1 cellular context compared by ENCODE assay signal in the genomic region with DNA sequence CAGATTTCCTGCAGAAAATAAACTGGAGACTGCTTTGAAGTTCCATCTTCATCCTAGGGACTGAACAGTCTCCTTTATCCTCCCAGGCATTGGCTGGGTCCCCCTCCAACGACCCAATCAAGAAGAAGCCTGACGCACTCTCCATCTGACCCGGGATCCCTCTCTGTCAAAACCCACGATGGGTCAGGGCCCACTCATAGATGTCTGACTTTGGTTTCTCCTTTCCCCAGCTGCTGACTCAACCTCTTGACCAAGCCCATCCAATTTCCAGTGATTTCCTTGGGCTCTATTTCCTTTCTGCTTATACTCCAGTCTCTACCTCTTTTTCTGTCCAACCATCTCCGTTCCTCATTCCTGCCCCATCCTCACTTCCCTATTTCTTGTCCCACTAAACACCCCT.
TF ChIP-seq lines count a peak whose summit lies in the region.

No MANE protein-coding gene starts in this region.

TF ChIP-seq in GM23338, 12 proteins besides CTCF, POLR2A, EP300 and RAD21 (continued from another document):
- TF ChIP-seq, protein P1, sequence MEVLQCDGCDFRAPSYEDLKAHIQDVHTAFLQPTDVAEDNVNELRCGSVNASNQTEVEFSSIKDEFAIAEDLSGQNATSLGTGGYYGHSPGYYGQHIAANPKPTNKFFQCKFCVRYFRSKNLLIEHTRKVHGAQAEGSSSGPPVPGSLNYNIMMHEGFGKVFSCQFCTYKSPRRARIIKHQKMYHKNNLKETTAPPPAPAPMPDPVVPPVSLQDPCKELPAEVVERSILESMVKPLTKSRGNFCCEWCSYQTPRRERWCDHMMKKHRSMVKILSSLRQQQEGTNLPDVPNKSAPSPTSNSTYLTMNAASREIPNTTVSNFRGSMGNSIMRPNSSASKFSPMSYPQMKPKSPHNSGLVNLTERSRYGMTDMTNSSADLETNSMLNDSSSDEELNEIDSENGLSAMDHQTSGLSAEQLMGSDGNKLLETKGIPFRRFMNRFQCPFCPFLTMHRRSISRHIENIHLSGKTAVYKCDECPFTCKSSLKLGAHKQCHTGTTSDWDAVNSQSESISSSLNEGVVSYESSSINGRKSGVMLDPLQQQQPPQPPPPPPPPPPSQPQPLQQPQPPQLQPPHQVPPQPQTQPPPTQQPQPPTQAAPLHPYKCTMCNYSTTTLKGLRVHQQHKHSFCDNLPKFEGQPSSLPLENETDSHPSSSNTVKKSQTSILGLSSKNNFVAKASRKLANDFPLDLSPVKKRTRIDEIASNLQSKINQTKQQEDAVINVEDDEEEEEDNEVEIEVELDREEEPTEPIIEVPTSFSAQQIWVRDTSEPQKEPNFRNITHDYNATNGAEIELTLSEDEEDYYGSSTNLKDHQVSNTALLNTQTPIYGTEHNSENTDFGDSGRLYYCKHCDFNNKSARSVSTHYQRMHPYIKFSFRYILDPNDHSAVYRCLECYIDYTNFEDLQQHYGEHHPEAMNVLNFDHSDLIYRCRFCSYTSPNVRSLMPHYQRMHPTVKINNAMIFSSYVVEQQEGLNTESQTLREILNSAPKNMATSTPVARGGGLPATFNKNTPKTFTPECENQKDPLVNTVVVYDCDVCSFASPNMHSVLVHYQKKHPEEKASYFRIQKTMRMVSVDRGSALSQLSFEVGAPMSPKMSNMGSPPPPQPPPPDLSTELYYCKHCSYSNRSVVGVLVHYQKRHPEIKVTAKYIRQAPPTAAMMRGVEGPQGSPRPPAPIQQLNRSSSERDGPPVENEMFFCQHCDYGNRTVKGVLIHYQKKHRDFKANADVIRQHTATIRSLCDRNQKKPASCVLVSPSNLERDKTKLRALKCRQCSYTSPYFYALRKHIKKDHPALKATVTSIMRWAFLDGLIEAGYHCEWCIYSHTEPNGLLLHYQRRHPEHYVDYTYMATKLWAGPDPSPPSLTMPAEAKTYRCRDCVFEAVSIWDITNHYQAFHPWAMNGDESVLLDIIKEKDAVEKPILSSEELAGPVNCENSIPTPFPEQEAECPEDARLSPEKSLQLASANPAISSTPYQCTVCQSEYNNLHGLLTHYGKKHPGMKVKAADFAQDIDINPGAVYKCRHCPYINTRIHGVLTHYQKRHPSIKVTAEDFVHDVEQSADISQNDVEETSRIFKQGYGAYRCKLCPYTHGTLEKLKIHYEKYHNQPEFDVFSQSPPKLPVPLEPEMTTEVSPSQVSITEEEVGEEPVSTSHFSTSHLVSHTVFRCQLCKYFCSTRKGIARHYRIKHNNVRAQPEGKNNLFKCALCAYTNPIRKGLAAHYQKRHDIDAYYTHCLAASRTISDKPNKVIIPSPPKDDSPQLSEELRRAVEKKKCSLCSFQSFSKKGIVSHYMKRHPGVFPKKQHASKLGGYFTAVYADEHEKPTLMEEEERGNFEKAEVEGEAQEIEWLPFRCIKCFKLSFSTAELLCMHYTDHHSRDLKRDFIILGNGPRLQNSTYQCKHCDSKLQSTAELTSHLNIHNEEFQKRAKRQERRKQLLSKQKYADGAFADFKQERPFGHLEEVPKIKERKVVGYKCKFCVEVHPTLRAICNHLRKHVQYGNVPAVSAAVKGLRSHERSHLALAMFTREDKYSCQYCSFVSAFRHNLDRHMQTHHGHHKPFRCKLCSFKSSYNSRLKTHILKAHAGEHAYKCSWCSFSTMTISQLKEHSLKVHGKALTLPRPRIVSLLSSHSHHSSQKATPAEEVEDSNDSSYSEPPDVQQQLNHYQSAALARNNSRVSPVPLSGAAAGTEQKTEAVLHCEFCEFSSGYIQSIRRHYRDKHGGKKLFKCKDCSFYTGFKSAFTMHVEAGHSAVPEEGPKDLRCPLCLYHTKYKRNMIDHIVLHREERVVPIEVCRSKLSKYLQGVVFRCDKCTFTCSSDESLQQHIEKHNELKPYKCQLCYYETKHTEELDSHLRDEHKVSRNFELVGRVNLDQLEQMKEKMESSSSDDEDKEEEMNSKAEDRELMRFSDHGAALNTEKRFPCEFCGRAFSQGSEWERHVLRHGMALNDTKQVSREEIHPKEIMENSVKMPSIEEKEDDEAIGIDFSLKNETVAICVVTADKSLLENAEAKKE (CRISPR knock-in tag; IDR thresholded peaks at IDR 0.05): no peak
- no peak for TF ChIP-seq ZNF114 (CRISPR knock-in tag; IDR thresholded peaks at IDR 0.05)
- no peak for TF ChIP-seq CREB1 (CRISPR knock-in tag; IDR thresholded peaks at IDR 0.05; ENCODE audit: low read depth)
